Comparison of ENCODE assay signal across 37 cellular contexts in the genomic region with DNA sequence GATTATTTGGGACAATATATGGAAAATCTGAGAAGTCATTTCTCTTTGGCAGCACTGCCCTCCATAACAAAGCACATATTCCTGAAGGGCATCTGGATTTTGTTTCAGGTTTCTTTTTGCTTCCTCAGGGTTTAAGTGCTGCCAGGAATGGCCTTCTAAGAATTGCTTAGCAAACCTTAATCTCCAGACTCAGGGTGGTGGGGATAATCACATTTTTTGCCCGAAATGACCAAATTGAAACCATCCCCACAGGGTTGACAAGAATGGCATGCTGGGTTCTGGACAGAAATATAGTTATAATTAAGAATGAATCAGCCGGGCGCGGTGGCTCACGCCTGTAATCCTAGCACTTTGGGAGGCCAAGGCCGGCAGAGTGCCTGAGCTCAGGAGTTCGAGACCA. TPM values are rescaled to one million over a fixed set of nuclear protein-coding genes. Genes with fewer than 3 reads are reported as not detected.
"Had no signal": no experiment of that assay in that cellular context is flagged by ENCODE, and none has a peak within 500 bp of the region (broad histone marks: within the 10 kb centered on the region; RNA-seq: fewer than 3 reads in every experiment).

No MANE protein-coding gene starts in this region.

- H3K9me3 ChIP-seq: SJCRH30 had no signal

- H3K27me3 ChIP-seq: SJCRH30 had no signal

- H3K4me2 ChIP-seq: PC-9 had no signal

- H3K4me3 ChIP-seq: K562, MG63, PC-9, SJCRH30, SK-N-MC had no signal

- H3K27ac ChIP-seq: PC-9, RWPE1, SJCRH30, SK-N-MC had no signal

- ATAC-seq: K562, Panc1, Right ventricle myocardium inferior had no signal

- DNase-seq: Kasumi-1, KG1, MG63, NCI-H1048, NCI-H1092 treated with DMSO at 0.1 percent for 48 hours, NCI-H1105 treated with DMSO at 0.1 percent for 48 hours, NCI-H1417, NCI-H1436, NCI-H146, NCI-H1694, NCI-H187, NCI-H1930, NCI-H2029 treated with DMSO at 0.1 percent for 48 hours, NCI-H2081 treated with DMSO at 0.1 percent for 48 hours, NCI-H2107, NCI-H2171, NCI-H226, NCI-H446 treated with DMSO at 0.1 percent for 48 hours, NCI-H510A, NCI-H524, NCI-H526, NCI-H69, NCI-H748 treated with DMSO at 0.1 percent for 48 hours, NCI-H82, PC-9, SHP77, SIG-M5, SJCRH30 had no signal

- H2AFZ ChIP-seq: PC-9 had no signal

- H3K4me1 ChIP-seq: SJCRH30 had no signal

- H3K36me3 ChIP-seq: MG63, SJCRH30 had no signal

RNA-seq across cellular contexts. Expression of gene MLNR, which starts 21.2 kb away (rescaled TPM):
- total RNA-seq: K562, M059J, OCI-LY7, PC-9, Right ventricle myocardium inferior, RPMI7951, SJCRH30, SK-MEL-5 had no signal
- polyA plus RNA-seq: K562 had no signal
